Comparison of ENCODE assay signal across 1 cellular context in genomic region chr3:123066896-123067688, GRCh38.
A peak's percentile ranks its signal among the peaks of the same experiment; 100 is the strongest.
TF ChIP-seq lines count a peak whose summit lies in the region.

TSS of gene PDIA5 (plus strand) at chr3:123067025. CDS start at chr3:123067165, 140 bp downstream.

TF ChIP-seq in K562, 482 proteins besides CTCF, POLR2A, EP300 and RAD21 (continued from another document and continues in another):
- TF ChIP-seq, protein P1, sequence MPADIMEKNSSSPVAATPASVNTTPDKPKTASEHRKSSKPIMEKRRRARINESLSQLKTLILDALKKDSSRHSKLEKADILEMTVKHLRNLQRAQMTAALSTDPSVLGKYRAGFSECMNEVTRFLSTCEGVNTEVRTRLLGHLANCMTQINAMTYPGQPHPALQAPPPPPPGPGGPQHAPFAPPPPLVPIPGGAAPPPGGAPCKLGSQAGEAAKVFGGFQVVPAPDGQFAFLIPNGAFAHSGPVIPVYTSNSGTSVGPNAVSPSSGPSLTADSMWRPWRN (IDR thresholded peaks at IDR 0.05; ENCODE audit: low read depth) = no peak
- no peak for TF ChIP-seq TCF3 (CRISPR knock-in tag; IDR thresholded peaks at IDR 0.05)
- no peak for TF ChIP-seq KAT8 (IDR thresholded peaks at IDR 0.05; ENCODE audit: low read depth)
- peak; percentile 21; the same call in 1 of the 2 replicates for TF ChIP-seq JUND (IDR thresholded peaks at IDR 0.05; ENCODE audit: borderline replicate concordance, low read depth, low read length)
- TF ChIP-seq JUND (tag; IDR thresholded peaks at IDR 0.05; ENCODE audit: borderline replicate concordance, low read depth, low read length) = no peak; the same call in 2 of the 3 replicates
- TF ChIP-seq MAX (CRISPR knock-in tag; IDR thresholded peaks at IDR 0.05) = peak; percentile 96
- no peak for TF ChIP-seq SMC3 (conservative IDR thresholded peaks at IDR 0.05; ENCODE audit: insufficient read depth, low read depth, low read length)
- TF ChIP-seq PHF20 (IDR thresholded peaks at IDR 0.05; ENCODE audit: partially characterized antibody) = no peak
- no peak for TF ChIP-seq U2AF2 (optimal IDR thresholded peaks at IDR 0.05; ENCODE audit: low read depth, low read length)
- TF ChIP-seq, protein P2, sequence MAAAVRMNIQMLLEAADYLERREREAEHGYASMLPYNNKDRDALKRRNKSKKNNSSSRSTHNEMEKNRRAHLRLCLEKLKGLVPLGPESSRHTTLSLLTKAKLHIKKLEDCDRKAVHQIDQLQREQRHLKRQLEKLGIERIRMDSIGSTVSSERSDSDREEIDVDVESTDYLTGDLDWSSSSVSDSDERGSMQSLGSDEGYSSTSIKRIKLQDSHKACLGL (CRISPR knock-in tag; IDR thresholded peaks at IDR 0.05; ENCODE audit: borderline replicate concordance, poor library complexity, severe bottlenecking) = no peak
- no peak for TF ChIP-seq ERF (CRISPR knock-in tag; IDR thresholded peaks at IDR 0.05)
- peak; percentile 79 for TF ChIP-seq USF1 (CRISPR knock-in tag; IDR thresholded peaks at IDR 0.05)
- TF ChIP-seq ZBTB5 (IDR thresholded peaks at IDR 0.05) = no peak
- no peak for TF ChIP-seq KHSRP (IDR thresholded peaks at IDR 0.05)
- no peak for TF ChIP-seq NFATC3 (IDR thresholded peaks at IDR 0.05)
- TF ChIP-seq SIX5 (IDR thresholded peaks at IDR 0.05; ENCODE audit: borderline replicate concordance in 1 of 2, insufficient read depth in 1 of 2, low read depth in 1 of 2, low read length in 2 of 2) = peak; percentile 62 to 66
- TF ChIP-seq ZBED1 (IDR thresholded peaks at IDR 0.05) = no peak
- TF ChIP-seq PRPF4 (IDR thresholded peaks at IDR 0.05; ENCODE audit: insufficient read depth, low read depth, low read length, poor library complexity, severe bottlenecking) = no peak
- peak; percentile 13; the same call in 1 of the 2 replicates for TF ChIP-seq ZKSCAN1 (IDR thresholded peaks at IDR 0.05; ENCODE audit: low read depth, low read length)
- TF ChIP-seq, protein P3, sequence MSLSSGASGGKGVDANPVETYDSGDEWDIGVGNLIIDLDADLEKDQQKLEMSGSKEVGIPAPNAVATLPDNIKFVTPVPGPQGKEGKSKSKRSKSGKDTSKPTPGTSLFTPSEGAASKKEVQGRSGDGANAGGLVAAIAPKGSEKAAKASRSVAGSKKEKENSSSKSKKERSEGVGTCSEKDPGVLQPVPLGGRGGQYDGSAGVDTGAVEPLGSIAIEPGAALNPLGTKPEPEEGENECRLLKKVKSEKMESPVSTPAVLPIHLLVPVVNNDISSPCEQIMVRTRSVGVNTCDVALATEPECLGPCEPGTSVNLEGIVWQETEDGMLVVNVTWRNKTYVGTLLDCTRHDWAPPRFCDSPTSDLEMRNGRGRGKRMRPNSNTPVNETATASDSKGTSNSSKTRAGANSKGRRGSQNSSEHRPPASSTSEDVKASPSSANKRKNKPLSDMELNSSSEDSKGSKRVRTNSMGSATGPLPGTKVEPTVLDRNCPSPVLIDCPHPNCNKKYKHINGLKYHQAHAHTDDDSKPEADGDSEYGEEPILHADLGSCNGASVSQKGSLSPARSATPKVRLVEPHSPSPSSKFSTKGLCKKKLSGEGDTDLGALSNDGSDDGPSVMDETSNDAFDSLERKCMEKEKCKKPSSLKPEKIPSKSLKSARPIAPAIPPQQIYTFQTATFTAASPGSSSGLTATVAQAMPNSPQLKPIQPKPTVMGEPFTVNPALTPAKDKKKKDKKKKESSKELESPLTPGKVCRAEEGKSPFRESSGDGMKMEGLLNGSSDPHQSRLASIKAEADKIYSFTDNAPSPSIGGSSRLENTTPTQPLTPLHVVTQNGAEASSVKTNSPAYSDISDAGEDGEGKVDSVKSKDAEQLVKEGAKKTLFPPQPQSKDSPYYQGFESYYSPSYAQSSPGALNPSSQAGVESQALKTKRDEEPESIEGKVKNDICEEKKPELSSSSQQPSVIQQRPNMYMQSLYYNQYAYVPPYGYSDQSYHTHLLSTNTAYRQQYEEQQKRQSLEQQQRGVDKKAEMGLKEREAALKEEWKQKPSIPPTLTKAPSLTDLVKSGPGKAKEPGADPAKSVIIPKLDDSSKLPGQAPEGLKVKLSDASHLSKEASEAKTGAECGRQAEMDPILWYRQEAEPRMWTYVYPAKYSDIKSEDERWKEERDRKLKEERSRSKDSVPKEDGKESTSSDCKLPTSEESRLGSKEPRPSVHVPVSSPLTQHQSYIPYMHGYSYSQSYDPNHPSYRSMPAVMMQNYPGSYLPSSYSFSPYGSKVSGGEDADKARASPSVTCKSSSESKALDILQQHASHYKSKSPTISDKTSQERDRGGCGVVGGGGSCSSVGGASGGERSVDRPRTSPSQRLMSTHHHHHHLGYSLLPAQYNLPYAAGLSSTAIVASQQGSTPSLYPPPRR (CRISPR knock-in tag; IDR thresholded peaks at IDR 0.05; ENCODE audit: borderline replicate concordance) = no peak
- TF ChIP-seq ZNF445 (CRISPR knock-in tag; IDR thresholded peaks at IDR 0.05; ENCODE audit: low read depth) = no peak
- TF ChIP-seq ZNF644 (tag; IDR thresholded peaks at IDR 0.05; ENCODE audit: low read depth) = no peak
- TF ChIP-seq SAFB2 (IDR thresholded peaks at IDR 0.05; ENCODE audit: borderline replicate concordance, low read depth, low read length, severe bottlenecking) = no peak
- no peak for TF ChIP-seq ZKSCAN8 (CRISPR knock-in tag; IDR thresholded peaks at IDR 0.05)
- TF ChIP-seq SMARCA5 (IDR thresholded peaks at IDR 0.05) = no peak
- TF ChIP-seq, protein P4, sequence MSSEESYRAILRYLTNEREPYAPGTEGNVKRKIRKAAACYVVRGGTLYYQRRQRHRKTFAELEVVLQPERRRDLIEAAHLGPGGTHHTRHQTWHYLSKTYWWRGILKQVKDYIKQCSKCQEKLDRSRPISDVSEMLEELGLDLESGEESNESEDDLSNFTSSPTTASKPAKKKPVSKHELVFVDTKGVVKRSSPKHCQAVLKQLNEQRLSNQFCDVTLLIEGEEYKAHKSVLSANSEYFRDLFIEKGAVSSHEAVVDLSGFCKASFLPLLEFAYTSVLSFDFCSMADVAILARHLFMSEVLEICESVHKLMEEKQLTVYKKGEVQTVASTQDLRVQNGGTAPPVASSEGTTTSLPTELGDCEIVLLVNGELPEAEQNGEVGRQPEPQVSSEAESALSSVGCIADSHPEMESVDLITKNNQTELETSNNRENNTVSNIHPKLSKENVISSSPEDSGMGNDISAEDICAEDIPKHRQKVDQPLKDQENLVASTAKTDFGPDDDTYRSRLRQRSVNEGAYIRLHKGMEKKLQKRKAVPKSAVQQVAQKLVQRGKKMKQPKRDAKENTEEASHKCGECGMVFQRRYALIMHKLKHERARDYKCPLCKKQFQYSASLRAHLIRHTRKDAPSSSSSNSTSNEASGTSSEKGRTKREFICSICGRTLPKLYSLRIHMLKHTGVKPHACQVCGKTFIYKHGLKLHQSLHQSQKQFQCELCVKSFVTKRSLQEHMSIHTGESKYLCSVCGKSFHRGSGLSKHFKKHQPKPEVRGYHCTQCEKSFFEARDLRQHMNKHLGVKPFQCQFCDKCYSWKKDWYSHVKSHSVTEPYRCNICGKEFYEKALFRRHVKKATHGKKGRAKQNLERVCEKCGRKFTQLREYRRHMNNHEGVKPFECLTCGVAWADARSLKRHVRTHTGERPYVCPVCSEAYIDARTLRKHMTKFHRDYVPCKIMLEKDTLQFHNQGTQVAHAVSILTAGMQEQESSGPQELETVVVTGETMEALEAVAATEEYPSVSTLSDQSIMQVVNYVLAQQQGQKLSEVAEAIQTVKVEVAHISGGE (CRISPR knock-in tag; IDR thresholded peaks at IDR 0.05) = no peak
- no peak for TF ChIP-seq CSDE1 (IDR thresholded peaks at IDR 0.05)
- TF ChIP-seq, protein P5, sequence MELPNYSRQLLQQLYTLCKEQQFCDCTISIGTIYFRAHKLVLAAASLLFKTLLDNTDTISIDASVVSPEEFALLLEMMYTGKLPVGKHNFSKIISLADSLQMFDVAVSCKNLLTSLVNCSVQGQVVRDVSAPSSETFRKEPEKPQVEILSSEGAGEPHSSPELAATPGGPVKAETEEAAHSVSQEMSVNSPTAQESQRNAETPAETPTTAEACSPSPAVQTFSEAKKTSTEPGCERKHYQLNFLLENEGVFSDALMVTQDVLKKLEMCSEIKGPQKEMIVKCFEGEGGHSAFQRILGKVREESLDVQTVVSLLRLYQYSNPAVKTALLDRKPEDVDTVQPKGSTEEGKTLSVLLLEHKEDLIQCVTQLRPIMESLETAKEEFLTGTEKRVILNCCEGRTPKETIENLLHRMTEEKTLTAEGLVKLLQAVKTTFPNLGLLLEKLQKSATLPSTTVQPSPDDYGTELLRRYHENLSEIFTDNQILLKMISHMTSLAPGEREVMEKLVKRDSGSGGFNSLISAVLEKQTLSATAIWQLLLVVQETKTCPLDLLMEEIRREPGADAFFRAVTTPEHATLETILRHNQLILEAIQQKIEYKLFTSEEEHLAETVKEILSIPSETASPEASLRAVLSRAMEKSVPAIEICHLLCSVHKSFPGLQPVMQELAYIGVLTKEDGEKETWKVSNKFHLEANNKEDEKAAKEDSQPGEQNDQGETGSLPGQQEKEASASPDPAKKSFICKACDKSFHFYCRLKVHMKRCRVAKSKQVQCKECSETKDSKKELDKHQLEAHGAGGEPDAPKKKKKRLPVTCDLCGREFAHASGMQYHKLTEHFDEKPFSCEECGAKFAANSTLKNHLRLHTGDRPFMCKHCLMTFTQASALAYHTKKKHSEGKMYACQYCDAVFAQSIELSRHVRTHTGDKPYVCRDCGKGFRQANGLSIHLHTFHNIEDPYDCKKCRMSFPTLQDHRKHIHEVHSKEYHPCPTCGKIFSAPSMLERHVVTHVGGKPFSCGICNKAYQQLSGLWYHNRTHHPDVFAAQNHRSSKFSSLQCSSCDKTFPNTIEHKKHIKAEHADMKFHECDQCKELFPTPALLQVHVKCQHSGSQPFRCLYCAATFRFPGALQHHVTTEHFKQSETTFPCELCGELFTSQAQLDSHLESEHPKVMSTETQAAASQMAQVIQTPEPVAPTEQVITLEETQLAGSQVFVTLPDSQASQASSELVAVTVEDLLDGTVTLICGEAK (IDR thresholded peaks at IDR 0.05) = no peak
- TF ChIP-seq, protein P5 (CRISPR knock-in tag; IDR thresholded peaks at IDR 0.05) = no peak
- TF ChIP-seq IFI16 (CRISPR knock-in tag; IDR thresholded peaks at IDR 0.05) = no peak
- no peak for TF ChIP-seq MTF1 (CRISPR knock-in tag; IDR thresholded peaks at IDR 0.05; ENCODE audit: borderline replicate concordance)
- no peak for TF ChIP-seq SP2 (IDR thresholded peaks at IDR 0.05; ENCODE audit: extremely low read depth, low read depth, low read length, poor library complexity, severe bottlenecking)
- no peak for TF ChIP-seq TARDBP (IDR thresholded peaks at IDR 0.05)
- no peak for TF ChIP-seq SMAD1 (IDR thresholded peaks at IDR 0.05; ENCODE audit: low read depth, low read length, partially characterized antibody)
- no peak for TF ChIP-seq RNF219 (CRISPR knock-in tag; IDR thresholded peaks at IDR 0.05)
